ENCODE assay signal across 8 cellular contexts in the genomic region with DNA sequence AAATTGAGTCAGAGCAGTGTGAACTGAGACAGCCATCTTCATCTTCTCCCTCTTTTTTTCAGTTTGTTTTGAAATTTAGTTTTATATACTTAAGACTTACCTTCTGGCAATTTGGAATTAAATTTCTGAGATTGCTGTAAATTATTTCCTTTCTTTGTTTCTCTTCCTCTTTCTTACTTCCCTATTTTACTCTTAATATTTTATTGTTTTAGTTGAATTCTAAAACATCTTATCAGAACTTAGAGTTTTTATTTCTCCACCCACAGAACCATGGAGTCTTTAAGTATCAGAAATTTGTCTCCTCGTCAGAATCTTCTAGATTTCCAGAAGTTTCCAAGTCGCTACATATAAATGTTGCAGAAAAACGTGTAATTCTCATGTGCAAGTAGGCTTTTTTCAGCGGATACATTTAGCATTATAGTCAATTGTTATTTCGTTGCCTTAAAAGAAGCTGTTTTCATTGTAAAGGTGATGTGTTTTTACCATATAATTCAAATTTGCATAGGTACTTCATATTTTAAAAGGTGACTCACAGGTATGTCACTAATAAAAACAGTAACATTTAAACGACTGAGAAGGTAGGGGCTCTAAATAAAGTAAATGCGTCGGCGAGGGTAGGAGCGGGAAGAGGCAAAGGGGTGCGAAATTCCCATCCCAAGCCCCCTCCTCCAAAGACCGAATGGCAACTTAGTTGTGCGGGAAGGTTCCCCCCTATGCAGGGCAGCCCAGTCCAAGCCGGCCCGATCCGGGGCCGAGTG.
DNase-seq lines count a peak whose midpoint lies in the region; ATAC-seq and TF ChIP-seq lines count a peak whose summit lies in the region.

No MANE protein-coding gene starts in this region.

- H3K27me3 ChIP-seq in muscle layer of duodenum (ENCODE audit: low read depth, low read length), result no peaks in the 10 kb centered on the region

- ATAC-seq in GM21528 (IDR thresholded peaks at IDR 0.05; ENCODE audit: low FRiP score, unreplicated experiment), result peak; percentile 2
- ATAC-seq in GM19463 (IDR thresholded peaks at IDR 0.05; ENCODE audit: unreplicated experiment), result no peak

- H3K4me3 ChIP-seq in NB4 (ENCODE audit: low read depth, low read length) (peak overlapping the region; percentile 35), coronary artery (peak overlapping the region; percentile 87), muscle layer of duodenum (ENCODE audit: low read depth in 1 of 2, low read length in 2 of 2) (peak overlapping the region; percentile 91 to 95)

- DNase-seq in NB4 (ENCODE audit: low read depth) (no peak), coronary artery (ENCODE audit: low spot score) (no peak), SW 1271 (lab: John Stamatoyannopoulos, UW) (no peak), HuH-7.5 (ENCODE audit: low spot score) (no peak), NCI-H2171 (lab: John Stamatoyannopoulos, UW) (no peak)

- peaks cover 4 to 14% of the 10 kb centered on the region in 2 donors for H3K4me1 ChIP-seq in muscle layer of duodenum (ENCODE audit: control insufficient read depth in 1 of 2, insufficient read depth in 2 of 2, low read length in 2 of 2)

- H3K27ac ChIP-seq in coronary artery, result peak overlapping the region; percentile 76 to 86
- peak overlapping the region; percentile 90 for H3K27ac ChIP-seq in muscle layer of duodenum (ENCODE audit: low read length)

- H3K36me3 ChIP-seq in muscle layer of duodenum (ENCODE audit: control insufficient read depth in 1 of 2, insufficient read depth in 2 of 2, low read length in 2 of 2), result no peaks in the 10 kb centered on the region

- no peaks in the 10 kb centered on the region for H3K9me3 ChIP-seq in muscle layer of duodenum (ENCODE audit: control insufficient read depth in 1 of 2, low read length in 2 of 2)

- TF ChIP-seq CTCF in NB4 (IDR thresholded peaks at IDR 0.05; ENCODE audit: low read depth, low read length) (no peak), coronary artery (IDR thresholded peaks at IDR 0.05) (no peak)

- TF ChIP-seq POLR2A in NB4 (IDR thresholded peaks at IDR 0.05; ENCODE audit: extremely low read depth, insufficient read length), result no peak

Comparison
In these comparisons a context has a peak if more than half of its experiments do, and no peak if none do; other contexts are left out.
1. H3K4me3 ChIP-seq: peak in every context shown above with its lines; median percentile 93 in muscle layer of duodenum; 87 in coronary artery; 35 in NB4.